Comparison of ENCODE assay signal across 8 cellular contexts in the genomic region with DNA sequence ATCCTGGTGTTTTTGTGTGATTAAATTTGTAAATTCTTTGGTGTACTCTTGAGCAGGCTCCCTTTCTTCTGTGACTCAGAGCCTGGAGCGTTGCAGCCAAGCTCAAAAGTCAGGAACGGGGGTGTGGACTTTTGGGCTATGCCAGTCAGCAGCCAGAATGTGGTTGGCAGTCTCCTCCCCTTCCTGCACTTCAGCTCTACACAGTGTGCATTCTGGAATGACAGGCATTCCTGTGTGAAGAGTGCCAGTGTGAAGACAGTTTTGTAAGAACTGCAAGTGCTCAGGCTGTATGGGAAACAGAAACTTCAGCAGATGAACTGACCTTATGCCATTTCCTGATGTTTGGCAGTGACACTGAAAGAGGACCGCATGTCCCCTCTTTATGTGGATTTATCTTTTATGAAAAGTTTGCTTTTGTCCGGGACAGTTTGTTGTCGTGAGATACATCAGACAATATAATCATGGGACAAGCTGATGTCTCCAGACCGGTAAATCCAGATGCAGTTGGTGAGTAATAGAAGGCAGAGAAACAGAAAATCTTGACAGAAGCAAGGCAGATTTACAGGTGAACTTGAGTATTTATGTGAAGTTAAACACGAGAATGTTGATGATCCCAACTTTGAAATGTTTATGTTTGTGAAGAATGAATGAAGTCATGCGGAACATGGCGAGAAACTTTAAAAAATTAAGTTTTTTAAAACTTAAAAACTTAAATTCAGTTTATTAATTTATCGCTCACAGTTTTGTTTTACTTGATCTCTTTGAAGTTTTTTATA.
DNase-seq lines count a peak whose midpoint lies in the region; ATAC-seq and TF ChIP-seq lines count a peak whose summit lies in the region.

No MANE protein-coding gene starts in this region.

- H3K4me3 ChIP-seq in SK-N-MC (peak overlapping the region; percentile 69), upper lobe of right lung (peak overlapping the region; percentile 41)

- H3K36me3 ChIP-seq in SK-N-MC (ENCODE audit: insufficient read depth, low read length), result 0 out of 2 replicates have a peak, but pooled peaks cover 2% of the 10 kb centered on the region
- H3K36me3 ChIP-seq in upper lobe of right lung, result no peaks in the 10 kb centered on the region

- H3K9me3 ChIP-seq in SK-N-MC (ENCODE audit: low read depth, low read length) (no peaks in the 10 kb centered on the region), upper lobe of right lung (no peaks in the 10 kb centered on the region)

- TF ChIP-seq CTCF in upper lobe of right lung (IDR thresholded peaks at IDR 0.05), result no peak

- H3K27ac ChIP-seq in SK-N-MC, result peak overlapping the region; percentile 90
- H3K27ac ChIP-seq in upper lobe of right lung, result peak overlapping the region; percentile 81

- H3K9ac ChIP-seq in SK-N-MC (ENCODE audit: insufficient read length), result peak overlapping the region; percentile 56

- H3K4me1 ChIP-seq in upper lobe of right lung, result peaks cover 11% of the 10 kb centered on the region

- DNase-seq in Daoy (ENCODE audit: low read depth) (peak; percentile 98), SK-N-MC (ENCODE audit: low read depth, low spot score) (peak; percentile 86), erythroblast (lab: John Stamatoyannopoulos, UW) (peak in 1 of 2 experiments; percentile 52), mucosa of gallbladder (ENCODE audit: low spot score) (peak; percentile 82), upper lobe of right lung (peak; percentile 85), NCI-H748 (lab: John Stamatoyannopoulos, UW; ENCODE audit: unreplicated experiment) (no peak)

- peak; percentile 89 for TF ChIP-seq POLR2A in erythroblast (IDR thresholded peaks at IDR 0.05; ENCODE audit: low read length)

- H3K27me3 ChIP-seq in upper lobe of right lung, result no peaks in the 10 kb centered on the region

- ATAC-seq in HG03354 (IDR thresholded peaks at IDR 0.05; ENCODE audit: poor library complexity, severe bottlenecking, unreplicated experiment) (peak; percentile 51), upper lobe of right lung (peak; percentile 100), HG02623 (IDR thresholded peaks at IDR 0.05; ENCODE audit: unreplicated experiment) (no peak)

- intact Hi-C loops in upper lobe of right lung (cut with DNase I), result no loop called here
